23 cellular contexts compared by ENCODE assay signal in the genomic region with DNA sequence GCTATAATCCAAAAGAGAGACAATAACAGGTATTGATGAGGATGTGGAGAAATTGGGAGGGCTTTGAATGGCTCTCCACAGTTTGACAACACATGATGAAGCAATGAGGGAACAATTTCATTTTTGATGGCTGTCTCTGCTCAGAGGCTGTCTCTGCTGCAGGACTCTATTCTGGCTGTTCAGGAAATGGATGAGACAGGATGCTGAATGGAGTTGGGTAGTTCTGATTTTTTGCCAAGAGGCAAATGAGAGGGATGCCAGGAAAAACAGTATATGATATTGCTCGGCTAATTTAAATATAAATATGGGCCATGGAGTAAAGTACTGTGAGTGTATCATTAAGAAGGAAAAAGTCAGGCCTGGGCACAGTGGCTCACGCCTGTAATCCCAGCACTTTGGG. TPM values are rescaled to one million over a fixed set of nuclear protein-coding genes. Genes with fewer than 3 reads are reported as not detected.
DNase-seq lines count a peak whose midpoint lies in the region; ATAC-seq, FAIRE-seq and TF ChIP-seq lines count a peak whose summit lies in the region.
"Had no signal": no experiment of that assay in that cellular context is flagged by ENCODE, and none has a peak within 500 bp of the region (broad histone marks: within the 10 kb centered on the region; RNA-seq: fewer than 3 reads in every experiment).

No MANE protein-coding gene starts in this region.

- FAIRE-seq in GM12878 (lab: Jason Lieb, UNC), result no peak
- FAIRE-seq: astrocyte had no signal

- no peak overlapping the region for H3K9ac ChIP-seq in GM12878 (ENCODE audit: control insufficient read depth, insufficient read depth, low read length)

- BruUV-seq in OCI-LY7 (replicated peaks; lab: Mats Ljungman, UMichigan) (no TSS peak), GM12878 (replicated peaks; lab: Mats Ljungman, UMichigan) (TSS peak; percentile 28)

- no peaks in the 10 kb centered on the region for H4K20me1 ChIP-seq in OCI-LY7 (ENCODE audit: insufficient read depth, low read length)
- no peaks in the 10 kb centered on the region for H4K20me1 ChIP-seq in GM12878 (ENCODE audit: control insufficient read depth, insufficient read depth)

- H3K27ac ChIP-seq in OCI-LY7 (ENCODE audit: low read depth, low read length, poor library complexity, severe bottlenecking), result peak overlapping the region; percentile 95
- peak overlapping the region; percentile 8; the same call in 1 of the 2 replicates for H3K27ac ChIP-seq in GM12878 (ENCODE audit: control insufficient read depth, insufficient read depth)
- H3K27ac ChIP-seq: gastroesophageal sphincter, sigmoid colon had no signal

- CTCF ChIA-PET in OCI-LY7 (lab: Charles Lee; ENCODE audit: unreplicated experiment), result no interaction called here
- CTCF ChIA-PET in GM12878 (lab: Yijun Ruan, JAX), result interaction anchor here (0.9 to 2.1 kb wide), 2 partner anchors 12 to 49 kb away, joined by 4 read pairs; no protein-coding TSS in a partner anchor

- in situ Hi-C loops in GM12878 (cut with MboI), result no loop called here

- H3K4me3 Mint-ChIP-seq in activated naive CD4-positive, alpha-beta T cell treated with anti-CD3 and anti-CD28 coated beads, Interleukin-2, amount 50 U/mL, for 24 hours, result no peak overlapping the region
- peak overlapping the region; percentile 57 to 63 for H3K4me3 Mint-ChIP-seq in stimulated activated naive CD8-positive, alpha-beta T cell treated with anti-CD3 and anti-CD28 coated beads, Interleukin-15, amount 100 ng/mL, for 72 hours
- H3K4me3 Mint-ChIP-seq in osteocyte (ENCODE audit: unreplicated experiment), result no peak overlapping the region
- H3K4me3 Mint-ChIP-seq: H9 had no signal

- peak overlapping the region; percentile 77 for H3K4me2 ChIP-seq in OCI-LY7 (ENCODE audit: low read length)
- peak overlapping the region; percentile 47 for H3K4me2 ChIP-seq in GM12878 (ENCODE audit: control insufficient read depth, insufficient read depth)

- peaks cover 88% of the 10 kb centered on the region for H3K4me1 ChIP-seq in OCI-LY7 (ENCODE audit: insufficient read depth, low read length, poor library complexity, severe bottlenecking)
- peaks cover 37% of the 10 kb centered on the region for H3K4me1 ChIP-seq in GM12878 (ENCODE audit: control insufficient read depth, insufficient read depth, low read length)
- H3K4me1 ChIP-seq: gastroesophageal sphincter, sigmoid colon had no signal

- no peaks in the 10 kb centered on the region for H3K9me2 ChIP-seq in OCI-LY7 (ENCODE audit: insufficient read depth, low read length)

- POLR2A ChIA-PET in OCI-LY7 (lab: Charles Lee) (interaction anchor here (1.2 kb wide), 1 partner anchor 46 kb away, joined by 3 read pairs; no protein-coding TSS in a partner anchor), GM12878 (lab: Charles Lee) (interaction anchor here (1.1 kb wide), 1 partner anchor 12 kb away, joined by 4 read pairs; no protein-coding TSS in a partner anchor)

- RAD21 ChIA-PET in GM12878 (lab: Charles Lee; ENCODE audit: unreplicated experiment), result interaction anchor here (1.2 to 2.4 kb wide), 3 partner anchors 9 to 26 kb away, joined by 4 to 17 read pairs (median 5); no protein-coding TSS in a partner anchor

- no peaks in the 10 kb centered on the region for H3K27me3 Mint-ChIP-seq in activated naive CD4-positive, alpha-beta T cell treated with anti-CD3 and anti-CD28 coated beads, Interleukin-2, amount 50 U/mL, for 24 hours
- no peaks in the 10 kb centered on the region for H3K27me3 Mint-ChIP-seq in stimulated activated naive CD8-positive, alpha-beta T cell treated with anti-CD3 and anti-CD28 coated beads, Interleukin-15, amount 100 ng/mL, for 72 hours
- no peaks in the 10 kb centered on the region for H3K27me3 Mint-ChIP-seq in osteocyte (ENCODE audit: unreplicated experiment)

- TF ChIP-seq EP300 in GM12878 (IDR thresholded peaks at IDR 0.05; ENCODE audit: borderline replicate concordance in 1 of 2, control insufficient read depth in 1 of 2, low read depth in 2 of 2, low read length in 2 of 2), result no peak

- TF ChIP-seq RAD21 in GM12878 (IDR thresholded peaks at IDR 0.05; ENCODE audit: insufficient read depth, low read depth, low read length), result no peak

- 70% methylated on average over 2 of the region's 2 CpGs for WGBS in GM12878 (ENCODE audit: insufficient coverage, insufficient replicate concordance, low lambda C conversion rate, missing lambda C conversion rate)

- H3K4me3 ChIP-seq in OCI-LY7 (ENCODE audit: low read depth, low read length, poor library complexity, severe bottlenecking) (peak overlapping the region; percentile 57), GM12878 (no peak overlapping the region)
- H3K4me3 ChIP-seq: gastroesophageal sphincter, sigmoid colon had no signal

- H3K27me3 ChIP-seq in GM12878 (replicated peaks in 1 of 2; ENCODE audit: control insufficient read depth in 2 of 2, insufficient read depth in 2 of 2, low read length in 1 of 2), result no peaks in the 10 kb centered on the region
- H3K27me3 ChIP-seq: gastroesophageal sphincter, sigmoid colon had no signal

- intact Hi-C loops in OCI-LY7 (cut with micrococcal nuclease; ENCODE audit: unreplicated experiment), result no loop called here
- intact Hi-C loops in GM12878 (cut with micrococcal nuclease; ENCODE audit: unreplicated experiment), result no loop called here

- no peak overlapping the region for H2AFZ ChIP-seq in OCI-LY7 (ENCODE audit: low read length)
- H2AFZ ChIP-seq in GM12878 (ENCODE audit: control insufficient read depth, low read depth, low read length), result no peak overlapping the region

- H3K36me3 ChIP-seq in OCI-LY7 (ENCODE audit: insufficient read depth, low read length), result peaks cover 61% of the 10 kb centered on the region
- H3K36me3 ChIP-seq in GM12878 (ENCODE audit: control insufficient read depth in 2 of 2, insufficient read depth in 2 of 2, low read length in 1 of 2), result peaks cover 0 to 16% of the 10 kb centered on the region in 2 experiments; a peak in 2 of 4 replicates
- H3K36me3 ChIP-seq: gastroesophageal sphincter, sigmoid colon had no signal

- peaks cover 87% of the 10 kb centered on the region for H3K4me1 Mint-ChIP-seq in activated naive CD4-positive, alpha-beta T cell treated with anti-CD3 and anti-CD28 coated beads, Interleukin-2, amount 50 U/mL, for 24 hours
- H3K4me1 Mint-ChIP-seq in stimulated activated naive CD8-positive, alpha-beta T cell treated with anti-CD3 and anti-CD28 coated beads, Interleukin-15, amount 100 ng/mL, for 72 hours, result peaks cover 77% of the 10 kb centered on the region
- H3K4me1 Mint-ChIP-seq in osteocyte (ENCODE audit: unreplicated experiment), result no peaks in the 10 kb centered on the region
- H3K4me1 Mint-ChIP-seq: H9 had no signal

- no peak for DNase-seq in activated naive CD4-positive, alpha-beta T cell treated with anti-CD3 and anti-CD28 coated beads, Interleukin-2, amount 50 U/mL, for 16 hours
- DNase-seq in OCI-LY7 (ENCODE audit: low spot score) (no peak), GM12878 (ENCODE audit: low read depth, low spot score) (no peak), osteocyte (ENCODE audit: extremely low spot score, unreplicated experiment) (no peak)
- DNase-seq in stimulated activated naive CD8-positive, alpha-beta T cell treated with anti-CD3 and anti-CD28 coated beads, Interleukin-15, amount 100 ng/mL, for 72 hours, result no peak
- DNase-seq: ACHN; DMS53; effector CD8-positive, alpha-beta T cell; H9; mesenchymal stem cell; NCI-H1048; NCI-H2081; NCI-H446 treated with DMSO at 0.1 percent for 48 hours; sigmoid colon had no signal

- H3K79me2 ChIP-seq in OCI-LY7 (ENCODE audit: insufficient read depth, low read depth, low read length) (peaks cover 94% of the 10 kb centered on the region), GM12878 (ENCODE audit: control insufficient read depth, insufficient read depth, low read length) (peaks cover 89% of the 10 kb centered on the region)

- no peak for ATAC-seq in GM12878
- no peak for ATAC-seq in stimulated activated naive CD8-positive, alpha-beta T cell treated with anti-CD3 and anti-CD28 coated beads, Interleukin-15, amount 100 ng/mL, for 72 hours
- ATAC-seq in GM18868 (IDR thresholded peaks at IDR 0.05; ENCODE audit: unreplicated experiment), result no peak
- ATAC-seq in HG03460 (IDR thresholded peaks at IDR 0.05; ENCODE audit: unreplicated experiment), result no peak
- ATAC-seq: esophagus mucosa, gastroesophageal sphincter, SK-N-SH treated with all-trans-retinoic acid at 6 μM for 48 hours had no signal

- TF ChIP-seq POLR2A in GM12878 (IDR thresholded peaks at IDR 0.05; ENCODE audit: low read depth, low read length), result no peak

- TF ChIP-seq CTCF in OCI-LY7 (conservative IDR thresholded peaks at IDR 0.05; ENCODE audit: low read length) (no peak), GM12878 (IDR thresholded peaks at IDR 0.05 in 2 of 3, conservative IDR thresholded peaks at IDR 0.05 in 1 of 3; ENCODE audit: control insufficient read depth in 2 of 3, extremely low read depth in 1 of 3, insufficient read depth in 1 of 3, low read depth in 3 of 3, low read length in 3 of 3) (no peak), osteocyte (IDR thresholded peaks at IDR 0.05) (no peak)

- SMC1A ChIA-PET in GM12878 (lab: Charles Lee; ENCODE audit: uncharacterized antibody, unreplicated experiment), result interaction anchor here (1.5 to 3.8 kb wide), 4 partner anchors 9 to 38 kb away, joined by 6 to 30 read pairs (median 22); no protein-coding TSS in a partner anchor

- no peaks in the 10 kb centered on the region for H3K9me3 Mint-ChIP-seq in activated naive CD4-positive, alpha-beta T cell treated with anti-CD3 and anti-CD28 coated beads, Interleukin-2, amount 50 U/mL, for 24 hours
- peaks cover 0 to 10% of the 10 kb centered on the region in 2 donors for H3K9me3 Mint-ChIP-seq in stimulated activated naive CD8-positive, alpha-beta T cell treated with anti-CD3 and anti-CD28 coated beads, Interleukin-15, amount 100 ng/mL, for 72 hours
- no peaks in the 10 kb centered on the region for H3K9me3 Mint-ChIP-seq in osteocyte (ENCODE audit: unreplicated experiment)

- peak overlapping the region; percentile 51 for H3K27ac Mint-ChIP-seq in activated naive CD4-positive, alpha-beta T cell treated with anti-CD3 and anti-CD28 coated beads, Interleukin-2, amount 50 U/mL, for 24 hours
- peak overlapping the region; percentile 47 to 94 for H3K27ac Mint-ChIP-seq in stimulated activated naive CD8-positive, alpha-beta T cell treated with anti-CD3 and anti-CD28 coated beads, Interleukin-15, amount 100 ng/mL, for 72 hours
- H3K27ac Mint-ChIP-seq in osteocyte (ENCODE audit: unreplicated experiment), result no peak overlapping the region

- H3K36me3 Mint-ChIP-seq in activated naive CD4-positive, alpha-beta T cell treated with anti-CD3 and anti-CD28 coated beads, Interleukin-2, amount 50 U/mL, for 24 hours, result peaks cover 21% of the 10 kb centered on the region
- H3K36me3 Mint-ChIP-seq in osteocyte (ENCODE audit: unreplicated experiment), result no peaks in the 10 kb centered on the region

- H3K9me3 ChIP-seq in OCI-LY7 (ENCODE audit: low read length) (peaks cover 8% of the 10 kb centered on the region; the same call in 1 of the 2 replicates), GM12878 (replicated peaks; ENCODE audit: control insufficient read depth, insufficient read depth, low read length) (peaks cover 10% of the 10 kb centered on the region)
- H3K9me3 ChIP-seq: gastroesophageal sphincter, sigmoid colon had no signal

RNA-seq across cellular contexts. Expression of gene APBB1IP, which starts 16.8 kb away (rescaled TPM):
- total RNA-seq in OCI-LY7 (2014; rRNA removed; shearing (Covaris generic)), result 58.1 and 65.8 TPM in 2 replicates
- total RNA-seq in OCI-LY7 (2022), result 167 and 196 TPM in 2 replicates
- 95.1 and 97.5 TPM in 2 replicates for total RNA-seq in GM12878 (2013; cell fraction: nucleolus; rRNA removed)
- total RNA-seq in GM12878 (2014; rRNA removed), result 14.7 and 14.8 TPM in 2 replicates
- 18.2 and 20.0 TPM in 2 replicates for total RNA-seq in GM12878 (2014; rRNA removed; fragmentation: Illumina TruSeq; extraction: Trizol)
- total RNA-seq in GM12878 (2021), result 67.0 and 67.4 TPM in 2 replicates
- 26.8 TPM for polyA plus RNA-seq in GM12878 (2011; ENCODE audit: low read depth)
- 10.6 and 12.5 TPM in 2 replicates for polyA plus RNA-seq in GM12878 (2011; rRNA removed)
- polyA plus RNA-seq in GM12878 (2011; cell fraction: cytosol; rRNA removed), result 9.7 and 14.3 TPM in 2 replicates
- polyA plus RNA-seq in GM12878 (2011; cell fraction: nucleus; rRNA removed), result 20.7 and 24.7 TPM in 2 replicates
- 62.2 and 64.8 TPM in 2 replicates for polyA plus RNA-seq in GM12878 (2012)
- 66.0 and 74.0 TPM in 2 replicates for polyA plus RNA-seq in GM12878 (2014; fragmentation: Illumina TruSeq; extraction: Trizol)
- polyA plus RNA-seq in GM12878 (2014; fragmentation: Nextera tagmentation; extraction: Ambion mirVana), result 10 to 100 TPM in 1 of 2 experiments, 1 to 10 TPM in 1; 7.3 to 11.4 TPM
- polyA plus RNA-seq in GM12878 (2014; rRNA removed), result 21.5 and 28.1 TPM in 2 replicates
- polyA plus RNA-seq in GM12878 (2016; fragmentation: Nextera tagmentation; extraction: Ambion mirVana), result 10 to 100 TPM; 23.7 to 30.2 TPM
- polyA minus RNA-seq in GM12878 (2011; rRNA and poly(A)+ RNA removed), result 18.3 and 29.0 TPM in 2 replicates
- polyA minus RNA-seq in GM12878 (2011; cell fraction: cytosol; rRNA and poly(A)+ RNA removed), result 13.4 and 15.7 TPM in 2 replicates
- 30.6 and 41.9 TPM in 2 replicates for polyA minus RNA-seq in GM12878 (2011; cell fraction: nucleus; rRNA and poly(A)+ RNA removed)
- not detected in 2 replicates for total RNA-seq in osteocyte
- total RNA-seq: H9, HT1080 had no signal
- polyA plus RNA-seq: neural cell had no signal

Comparison
In these comparisons a context has a peak if more than half of its experiments do, and no peak if none do; other contexts are left out.
1. H3K4me3 Mint-ChIP-seq: peak in stimulated activated naive CD8-positive, alpha-beta T cell treated with anti-CD3 and anti-CD28 coated beads, Interleukin-15, amount 100 ng/mL, for 72 hours (2 of 2); none in activated naive CD4-positive, alpha-beta T cell treated with anti-CD3 and anti-CD28 coated beads, Interleukin-2, amount 50 U/mL, for 24 hours (single experiment) and osteocyte (single experiment).
2. RNA of gene APBB1IP, which starts 16.8 kb away (total RNA-seq): 58.1 to 196 TPM in OCI-LY7 and 14.7 to 97.5 TPM in GM12878; not detected in osteocyte; every median in the first group is over 10 times any median in the second.